8 cellular contexts compared by ENCODE assay signal in genomic region chr11:39374963-39375698, GRCh38.
DNase-seq lines count a peak whose midpoint lies in the region; ATAC-seq and TF ChIP-seq lines count a peak whose summit lies in the region.

No MANE protein-coding gene starts in this region.

- H3K9me3 ChIP-seq in MM.1S (replicated peaks; ENCODE audit: insufficient read depth, low read length) (no peaks in the 10 kb centered on the region), body of pancreas (no peaks in the 10 kb centered on the region)

- no peaks in the 10 kb centered on the region for H3K9me2 ChIP-seq in MM.1S (replicated peaks; ENCODE audit: insufficient read depth, low read length)

- no peaks in the 10 kb centered on the region for H3F3A ChIP-seq in MM.1S (ENCODE audit: insufficient read depth, low read length)

- no peak for TF ChIP-seq POLR2A in body of pancreas (IDR thresholded peaks at IDR 0.05)

- H3K27me3 ChIP-seq in MM.1S (replicated peaks; ENCODE audit: insufficient read depth, low read length), result no peaks in the 10 kb centered on the region
- H3K27me3 ChIP-seq in body of pancreas, result no peaks in the 10 kb centered on the region

- intact Hi-C loops in body of pancreas (cut with DNase I), result no loop called here

- no peak overlapping the region for H2AFZ ChIP-seq in MM.1S (ENCODE audit: low read length)

- H3K4me3 ChIP-seq in MM.1S (ENCODE audit: low read length), result no peak overlapping the region
- H3K4me3 ChIP-seq in body of pancreas, result no peak overlapping the region

- H4K20me1 ChIP-seq in MM.1S (ENCODE audit: insufficient read depth, low read length), result no peaks in the 10 kb centered on the region

- no peak overlapping the region for H3K4me3 Mint-ChIP-seq in stimulated activated naive B cell treated with anti-CD40 and anti-IgM and Interleukin-4, amounts not matched to agents 10 μg/mL and 1 μg/mL and 100 μg/mL, for 72 hours

- peaks cover 0 to 7% of the 10 kb centered on the region in 2 donors for H3K4me1 Mint-ChIP-seq in stimulated activated naive B cell treated with anti-CD40 and anti-IgM and Interleukin-4, amounts not matched to agents 10 μg/mL and 1 μg/mL and 100 μg/mL, for 72 hours

- H3K27ac Mint-ChIP-seq in stimulated activated naive B cell treated with anti-CD40 and anti-IgM and Interleukin-4, amounts not matched to agents 10 μg/mL and 1 μg/mL and 100 μg/mL, for 72 hours, result no peak overlapping the region

- H3K4me1 ChIP-seq in MM.1S (ENCODE audit: low read length) (no peaks in the 10 kb centered on the region), body of pancreas (no peaks in the 10 kb centered on the region)

- no peaks in the 10 kb centered on the region for H3K36me3 Mint-ChIP-seq in stimulated activated naive B cell treated with anti-CD40 and anti-IgM and Interleukin-4, amounts not matched to agents 10 μg/mL and 1 μg/mL and 100 μg/mL, for 72 hours

- H3K36me3 ChIP-seq in MM.1S (replicated peaks; ENCODE audit: insufficient read depth, low read length), result no peaks in the 10 kb centered on the region
- H3K36me3 ChIP-seq in body of pancreas (replicated peaks in 1 of 2; ENCODE audit: insufficient read depth in 1 of 2, low read depth in 2 of 2), result no peaks in the 10 kb centered on the region

- no peak overlapping the region for H3K4me2 ChIP-seq in MM.1S (ENCODE audit: low read depth, low read length)

- H3K27ac ChIP-seq in MM.1S (ENCODE audit: low read length) (no peak overlapping the region), body of pancreas (no peak overlapping the region)

- peak; percentile 59 for DNase-seq in NCI-H2196 (lab: John Stamatoyannopoulos, UW; ENCODE audit: unreplicated experiment)
- DNase-seq in NCI-H2196 treated with DMSO at 0.1 percent for 48 hours (lab: John Stamatoyannopoulos, UW; ENCODE audit: unreplicated experiment), result no peak
- DNase-seq in MM.1S, result peak; percentile 44
- no peak for DNase-seq in body of pancreas
- peak; percentile 20 for DNase-seq in midbrain (lab: John Stamatoyannopoulos, UW)
- no peak for DNase-seq in SIG-M5 (lab: John Stamatoyannopoulos, UW)
- no peak for DNase-seq in stimulated activated naive B cell treated with anti-CD40 and anti-IgM and Interleukin-4, amounts not matched to agents 10 μg/mL and 1 μg/mL and 100 μg/mL, for 72 hours
- no peak for DNase-seq in activated effector memory CD4-positive, alpha-beta T cell treated with Interleukin-2 at 50 U/mL for 16 hours

- H3K79me2 ChIP-seq in MM.1S (ENCODE audit: low read length), result no peaks in the 10 kb centered on the region

- ATAC-seq in body of pancreas, result no peak
- ATAC-seq in stimulated activated naive B cell treated with anti-CD40 and anti-IgM and Interleukin-4, amounts not matched to agents 10 μg/mL and 1 μg/mL and 100 μg/mL, for 72 hours (replicated peaks), result no peak

- 29 to 33% methylated on average over 8 of the region's 8 CpGs for WGBS in body of pancreas, 2 donors

- H3K9me3 Mint-ChIP-seq in stimulated activated naive B cell treated with anti-CD40 and anti-IgM and Interleukin-4, amounts not matched to agents 10 μg/mL and 1 μg/mL and 100 μg/mL, for 72 hours, result peaks cover 0 to 2% of the 10 kb centered on the region in 2 donors

- peak; percentile 72 for TF ChIP-seq CTCF in MM.1S (IDR thresholded peaks at IDR 0.05; ENCODE audit: low read length)
- TF ChIP-seq CTCF in body of pancreas (IDR thresholded peaks at IDR 0.05), result peak; percentile 31 to 66 (median 49)

- no peaks in the 10 kb centered on the region for H3K27me3 Mint-ChIP-seq in stimulated activated naive B cell treated with anti-CD40 and anti-IgM and Interleukin-4, amounts not matched to agents 10 μg/mL and 1 μg/mL and 100 μg/mL, for 72 hours

- H3K9ac ChIP-seq in MM.1S (ENCODE audit: low read length), result no peak overlapping the region

Comparison
In these comparisons a context has a peak if more than half of its experiments do, and no peak if none do; other contexts are left out.
1. DNase-seq: peak in NCI-H2196 (single experiment), MM.1S (single experiment) and midbrain (single experiment); none in NCI-H2196 treated with DMSO at 0.1 percent for 48 hours (single experiment), body of pancreas (0 of 4), SIG-M5 (single experiment), stimulated activated naive B cell treated with anti-CD40 and anti-IgM and Interleukin-4, amounts not matched to agents 10 μg/mL and 1 μg/mL and 100 μg/mL, for 72 hours (single experiment) and activated effector memory CD4-positive, alpha-beta T cell treated with Interleukin-2 at 50 U/mL for 16 hours (single experiment).